13 cellular contexts compared by ENCODE assay signal in genomic region chr6:89475106-89475505, GRCh38. TPM values are rescaled to one million over a fixed set of nuclear protein-coding genes. Genes with fewer than 3 reads are reported as not detected.
A peak's percentile ranks its signal among the peaks of the same experiment; 100 is the strongest.
DNase-seq lines count a peak whose midpoint lies in the region; ATAC-seq and TF ChIP-seq lines count a peak whose summit lies in the region.
"Had no signal": no experiment of that assay in that cellular context is flagged by ENCODE, and none has a peak within 500 bp of the region (broad histone marks: within the 10 kb centered on the region; RNA-seq: fewer than 3 reads in every experiment).

No MANE protein-coding gene starts in this region.

- no peak for DNase-seq in stimulated activated naive CD8-positive, alpha-beta T cell treated with anti-CD3 and anti-CD28 coated beads, Interleukin-15, Interleukin-2, amounts not matched to agents 100 U/mL and 50 U/mL, for 24 hours
- peak; percentile 6 for DNase-seq in RPMI7951 (ENCODE audit: low read depth)
- DNase-seq in fibroblast of mammary gland (ENCODE audit: low read depth) = peak; percentile 55
- DNase-seq in stimulated activated CD4-positive, alpha-beta T cell treated with anti-CD3 and anti-CD28 coated beads, Interleukin-2, amount 100 ng/mL, for 48 hours = no peak
- no peak for DNase-seq in NCI-H1092 treated with DMSO at 0.1 percent for 48 hours (lab: John Stamatoyannopoulos, UW)
- DNase-seq in NCI-H2107 treated with DMSO at 0.1 percent for 48 hours (lab: John Stamatoyannopoulos, UW; ENCODE audit: unreplicated experiment) = no peak
- DNase-seq: DMS79 treated with DMSO at 0.1 percent for 48 hours; effector CD4-positive, alpha-beta T cell; left cardiac atrium had no signal

- H3K4me3 Mint-ChIP-seq in stimulated activated naive CD8-positive, alpha-beta T cell treated with anti-CD3 and anti-CD28 coated beads, Interleukin-15, Interleukin-2, amounts not matched to agents 100 ng/mL and 50 ng/mL, for 24 hours = no peak overlapping the region
- H3K4me3 Mint-ChIP-seq: nephron had no signal

- peaks cover 3% of the 10 kb centered on the region for H3K36me3 Mint-ChIP-seq in stimulated activated naive CD8-positive, alpha-beta T cell treated with anti-CD3 and anti-CD28 coated beads, Interleukin-15, Interleukin-2, amounts not matched to agents 100 ng/mL and 50 ng/mL, for 24 hours (ENCODE audit: low read depth)

- no peak for TF ChIP-seq CTCF in fibroblast of mammary gland (conservative IDR thresholded peaks at IDR 0.05; ENCODE audit: control insufficient read depth, insufficient read depth, low read depth, low read length)

- no peak for ATAC-seq in stimulated activated naive CD8-positive, alpha-beta T cell treated with anti-CD3 and anti-CD28 coated beads, Interleukin-15, Interleukin-2, amounts not matched to agents 100 U/mL and 50 U/mL, for 24 hours
- no peak for ATAC-seq in HG02759 (IDR thresholded peaks at IDR 0.05; ENCODE audit: unreplicated experiment)

- no peaks in the 10 kb centered on the region for H3K9me3 Mint-ChIP-seq in stimulated activated naive CD8-positive, alpha-beta T cell treated with anti-CD3 and anti-CD28 coated beads, Interleukin-15, Interleukin-2, amounts not matched to agents 100 ng/mL and 50 ng/mL, for 24 hours
- H3K9me3 Mint-ChIP-seq: nephron had no signal

- no peaks in the 10 kb centered on the region for H3K27me3 Mint-ChIP-seq in stimulated activated naive CD8-positive, alpha-beta T cell treated with anti-CD3 and anti-CD28 coated beads, Interleukin-15, Interleukin-2, amounts not matched to agents 100 ng/mL and 50 ng/mL, for 24 hours

- peak overlapping the region; percentile 59 for H3K27ac Mint-ChIP-seq in stimulated activated naive CD8-positive, alpha-beta T cell treated with anti-CD3 and anti-CD28 coated beads, Interleukin-15, Interleukin-2, amounts not matched to agents 100 ng/mL and 50 ng/mL, for 24 hours

- peaks cover 27% of the 10 kb centered on the region for H3K4me1 Mint-ChIP-seq in stimulated activated naive CD8-positive, alpha-beta T cell treated with anti-CD3 and anti-CD28 coated beads, Interleukin-15, Interleukin-2, amounts not matched to agents 100 ng/mL and 50 ng/mL, for 24 hours (ENCODE audit: low read depth)

- no peak overlapping the region for H3K4me3 ChIP-seq in fibroblast of mammary gland (ENCODE audit: control insufficient read depth, low read depth, low read length)
- H3K4me3 ChIP-seq: right atrium auricular region had no signal

RNA-seq across cellular contexts. Expression of gene ANKRD6, which starts 42.2 kb away (rescaled TPM):
- total RNA-seq in RPMI7951 (2014; rRNA removed; shearing (Covaris generic)) = 0.48 and 2.7 TPM in 2 replicates

Comparison
In these comparisons a context has a peak if more than half of its experiments do, and no peak if none do; other contexts are left out.
1. DNase-seq: peak in RPMI7951 (single experiment) and fibroblast of mammary gland (single experiment); none in stimulated activated naive CD8-positive, alpha-beta T cell treated with anti-CD3 and anti-CD28 coated beads, Interleukin-15, Interleukin-2, amounts not matched to agents 100 U/mL and 50 U/mL, for 24 hours (single experiment), stimulated activated CD4-positive, alpha-beta T cell treated with anti-CD3 and anti-CD28 coated beads, Interleukin-2, amount 100 ng/mL, for 48 hours (0 of 2), NCI-H1092 treated with DMSO at 0.1 percent for 48 hours (single experiment) and NCI-H2107 treated with DMSO at 0.1 percent for 48 hours (single experiment).